In the genomic region with DNA sequence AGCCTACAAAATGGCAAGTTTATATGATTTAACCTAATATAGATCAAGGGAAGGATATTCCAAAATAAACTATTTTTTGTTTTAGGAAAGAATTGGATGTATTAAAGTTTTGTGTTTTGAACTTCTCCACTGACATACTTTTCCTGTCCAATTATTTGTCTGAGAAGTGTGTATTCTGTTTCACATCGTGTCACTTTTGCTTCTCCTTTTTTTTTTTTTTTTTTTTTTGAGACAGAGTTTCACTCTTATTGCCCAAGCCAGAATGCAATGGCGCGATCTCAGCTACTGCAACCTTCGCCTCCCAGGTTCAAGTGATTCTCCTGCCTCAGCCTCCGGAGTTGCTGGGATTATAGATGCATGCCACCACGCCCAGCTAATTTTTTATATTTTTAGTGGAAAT, we compare ENCODE assay signal across 21 cellular contexts.
"Had no signal": no experiment of that assay in that cellular context is flagged by ENCODE, and none has a peak within 500 bp of the region (broad histone marks: within the 10 kb centered on the region; RNA-seq: fewer than 3 reads in every experiment).

No MANE protein-coding gene starts in this region.

- H3K27me3 ChIP-seq: foreskin keratinocyte, suprapubic skin, thyroid gland had no signal

- H3K4me1 ChIP-seq: foreskin keratinocyte, left ventricle myocardium inferior, lower lobe of right lung, suprapubic skin, thyroid gland had no signal

- H3K27ac ChIP-seq: coronary artery, foreskin keratinocyte, left ventricle myocardium inferior, lower lobe of right lung, suprapubic skin, thyroid gland had no signal

- ATAC-seq: foreskin keratinocyte; left cardiac atrium; lower lobe of right lung; naive thymus-derived CD4-positive, alpha-beta T cell; stimulated activated naive CD8-positive, alpha-beta T cell treated with anti-CD3 and anti-CD28 coated beads, Interleukin-15, Interleukin-2, amounts not matched to agents 100 U/mL and 50 U/mL, for 24 hours had no signal

- DNase-seq: effector CD4-positive, alpha-beta T cell; endodermal cell; erythroblast; foreskin keratinocyte; immature natural killer cell; kidney; left cardiac atrium; left ventricle myocardium inferior; lower lobe of right lung; mesenchymal stem cell; midbrain; naive thymus-derived CD4-positive, alpha-beta T cell; posterior cingulate gyrus; small intestine; stimulated activated CD4-positive, alpha-beta T cell treated with anti-CD3 and anti-CD28 coated beads, Interleukin-12 subunit alpha, Interleukin-12 subunit beta, amount 100 ng/mL, for 4 hours; stimulated activated naive CD8-positive, alpha-beta T cell treated with anti-CD3 and anti-CD28 coated beads, Interleukin-15, Interleukin-2, amounts not matched to agents 100 U/mL and 50 U/mL, for 24 hours; thyroid gland had no signal

- H3K4me3 Mint-ChIP-seq: endodermal cell, immature natural killer cell, neural crest cell, type B pancreatic cell had no signal

- H3K36me3 Mint-ChIP-seq: immature natural killer cell, type B pancreatic cell had no signal

- H3K27me3 Mint-ChIP-seq: naive thymus-derived CD4-positive, alpha-beta T cell; type B pancreatic cell had no signal

- H3K4me1 Mint-ChIP-seq: endodermal cell, neural crest cell had no signal

- H3K27ac Mint-ChIP-seq: endodermal cell; immature natural killer cell; naive thymus-derived CD4-positive, alpha-beta T cell; type B pancreatic cell had no signal

- H3K9me3 ChIP-seq: left ventricle myocardium inferior, lower lobe of right lung, suprapubic skin, thyroid gland had no signal

- H3K9me3 Mint-ChIP-seq: endodermal cell, immature natural killer cell, neural crest cell, type B pancreatic cell had no signal

- H3K4me3 ChIP-seq: coronary artery, left ventricle myocardium inferior, lower lobe of right lung, suprapubic skin, thyroid gland had no signal
